8 cellular contexts compared by ENCODE assay signal in genomic region chr6:4316867-4317400, GRCh38.
A peak's percentile ranks its signal among the peaks of the same experiment; 100 is the strongest.
DNase-seq lines count a peak whose midpoint lies in the region; ATAC-seq and TF ChIP-seq lines count a peak whose summit lies in the region.

No MANE protein-coding gene starts in this region.

- H3K9me3 ChIP-seq in GM23248 (ENCODE audit: low read depth) (no peaks in the 10 kb centered on the region), psoas muscle (peaks cover 9% of the 10 kb centered on the region)

- TF ChIP-seq CTCF in foreskin fibroblast (IDR thresholded peaks at IDR 0.05; ENCODE audit: low read depth, low read length) (no peak), psoas muscle (IDR thresholded peaks at IDR 0.05) (no peak), glutamatergic neuron (IDR thresholded peaks at IDR 0.05; ENCODE audit: partially characterized antibody, unreplicated experiment) (no peak)

- H3K36me3 ChIP-seq in GM23248 (ENCODE audit: low read depth) (no peaks in the 10 kb centered on the region), psoas muscle (ENCODE audit: insufficient read depth in 1 of 2, low read depth in 1 of 2) (no peaks in the 10 kb centered on the region)

- no peaks in the 10 kb centered on the region for H4K20me1 ChIP-seq in GM23248 (ENCODE audit: insufficient read depth)

- no peaks in the 10 kb centered on the region for H3K79me2 ChIP-seq in GM23248 (ENCODE audit: insufficient read depth)

- no peak for TF ChIP-seq POLR2A in erythroblast (IDR thresholded peaks at IDR 0.05; ENCODE audit: low read length)

- H3K9me2 ChIP-seq in GM23248 (ENCODE audit: insufficient read depth), result no peaks in the 10 kb centered on the region

- H3K27ac ChIP-seq in GM23248 (peak overlapping the region; percentile 95), psoas muscle (peak overlapping the region; percentile 75)

- 2 to 3% methylated on average over 9 of the region's 9 CpGs for WGBS in GM23248 (ENCODE audit: low coverage in 1 of 2, low lambda C conversion rate in 2 of 2, missing lambda C conversion rate in 2 of 2), 2 experiments
- 22 to 25% (median 22%) methylated on average over 9 of the region's 9 CpGs for WGBS in psoas muscle, 3 donors

- peaks cover 68% of the 10 kb centered on the region for H3K4me1 ChIP-seq in GM23248 (ENCODE audit: insufficient read depth)
- H3K4me1 ChIP-seq in psoas muscle, result peaks cover 43% of the 10 kb centered on the region

- ATAC-seq in psoas muscle, result peak; percentile 81 to 85 (median 84)

- H3K9me3 Mint-ChIP-seq in glutamatergic neuron (ENCODE audit: unreplicated experiment), result no peaks in the 10 kb centered on the region

- peaks cover 17% of the 10 kb centered on the region for H3K4me1 Mint-ChIP-seq in glutamatergic neuron (ENCODE audit: low read depth, unreplicated experiment)

- H3K27ac Mint-ChIP-seq in glutamatergic neuron (ENCODE audit: unreplicated experiment), result no peak overlapping the region

- H3K27me3 ChIP-seq in GM23248 (replicated peaks; ENCODE audit: insufficient read depth), result no peaks in the 10 kb centered on the region
- no peaks in the 10 kb centered on the region for H3K27me3 ChIP-seq in psoas muscle (ENCODE audit: insufficient read depth in 3 of 3, low read length in 2 of 3)

- H3K9ac ChIP-seq in GM23248, result peak overlapping the region; percentile 83

- peaks cover 17% of the 10 kb centered on the region for H3K36me3 Mint-ChIP-seq in glutamatergic neuron (ENCODE audit: unreplicated experiment)

- H2AFZ ChIP-seq in GM23248, result peak overlapping the region; percentile 83

- H3K4me3 Mint-ChIP-seq in glutamatergic neuron (ENCODE audit: unreplicated experiment), result no peak overlapping the region

- H3F3A ChIP-seq in GM23248 (ENCODE audit: insufficient read depth), result peaks cover 66% of the 10 kb centered on the region

- peak; percentile 94 for DNase-seq in GM23248
- DNase-seq in RPMI7951 (ENCODE audit: low read depth), result peak; percentile 95
- DNase-seq in foreskin fibroblast, result peak; percentile 85 to 92
- peak; percentile 40 to 67 for DNase-seq in psoas muscle
- no peak for DNase-seq in glutamatergic neuron
- no peak for DNase-seq in erythroblast (lab: John Stamatoyannopoulos, UW)
- DNase-seq in activated T-cell treated with anti-CD3 and anti-CD28 coated beads for 4 hours, result no peak
- DNase-seq in ecto neural progenitor cell (ENCODE audit: low spot score), result no peak

- peak overlapping the region; percentile 79 for H3K4me2 ChIP-seq in GM23248 (ENCODE audit: unreplicated experiment)

- H3K27me3 Mint-ChIP-seq in glutamatergic neuron (ENCODE audit: unreplicated experiment), result peaks cover 2% of the 10 kb centered on the region

- H3K4me3 ChIP-seq in GM23248 (peak overlapping the region; percentile 50), foreskin fibroblast (ENCODE audit: low read depth in 1 of 2, low read length in 2 of 2) (peak overlapping the region in 1 of 2 donors; percentile 16), psoas muscle (peak overlapping the region; percentile 8)

- in situ Hi-C loops in GM23248 (cut with MboI), result loop anchor here (25.0 kb wide), 2 partner anchors 620 to 1070 kb away; no protein-coding TSS in a partner anchor

- intact Hi-C loops in psoas muscle (cut with DNase I), result loop anchor here in 1 of 2 donors (10.0 kb wide), 1 partner anchor 618 kb away; no protein-coding TSS in a partner anchor

Comparison
In these comparisons a context has a peak if more than half of its experiments do, and no peak if none do; other contexts are left out.
1. DNase-seq: peak in GM23248 (single experiment), RPMI7951 (single experiment), foreskin fibroblast (2 of 2) and psoas muscle (2 of 2); none in glutamatergic neuron (single experiment), erythroblast (0 of 2), activated T-cell treated with anti-CD3 and anti-CD28 coated beads for 4 hours (single experiment) and ecto neural progenitor cell (single experiment).